In genomic region chr4:127506283-127506682, GRCh38 we compare ENCODE assay signal across 1 cellular context.
TF ChIP-seq lines count a peak whose summit lies in the region.

No MANE protein-coding gene starts in this region.

TF ChIP-seq in H1, 55 proteins besides CTCF, POLR2A, EP300 and RAD21 (continued from another document):
- TF ChIP-seq TEAD4 (IDR thresholded peaks at IDR 0.05; ENCODE audit: low read depth, low read length): no peak
- no peak for TF ChIP-seq NANOG (IDR thresholded peaks at IDR 0.05; ENCODE audit: insufficient read depth, low read depth, low read length, poor library complexity, severe bottlenecking)
- no peak for TF ChIP-seq CHD2 (IDR thresholded peaks at IDR 0.05; ENCODE audit: low read length)
- no peak for TF ChIP-seq MAFK (IDR thresholded peaks at IDR 0.05; ENCODE audit: low read depth, low read length)
- TF ChIP-seq SUZ12 (IDR thresholded peaks at IDR 0.05; ENCODE audit: low read length): no peak
- TF ChIP-seq EZH2 (IDR thresholded peaks at IDR 0.05; ENCODE audit: low read depth, low read length, severe bottlenecking): no peak
- TF ChIP-seq SIN3A (conservative IDR thresholded peaks at IDR 0.05 in 1 of 2, IDR thresholded peaks at IDR 0.05 in 1 of 2; ENCODE audit: low read depth in 1 of 2, low read length in 2 of 2): no peak
- no peak for TF ChIP-seq JUND (IDR thresholded peaks at IDR 0.05; ENCODE audit: low read length)
- TF ChIP-seq ZNF274 (IDR thresholded peaks at IDR 0.05; ENCODE audit: borderline replicate concordance, extremely low read depth, low read length): no peak
- no peak for TF ChIP-seq E2F6 (IDR thresholded peaks at IDR 0.05)
- no peak for TF ChIP-seq ASH2L (IDR thresholded peaks at IDR 0.05; ENCODE audit: low read length)
